In genomic region chrX:13647709-13648212, GRCh38 we compare ENCODE assay signal across 2 cellular contexts.
TF ChIP-seq lines count a peak whose summit lies in the region.

No MANE protein-coding gene starts in this region.

TF ChIP-seq in WTC11, 78 proteins besides CTCF, POLR2A, EP300 and RAD21 (continued from another document):
- no peak for TF ChIP-seq ZNF281 (CRISPR knock-in tag; IDR thresholded peaks at IDR 0.05)
- no peak for TF ChIP-seq ATF6 (CRISPR knock-in tag; IDR thresholded peaks at IDR 0.05)
- no peak for TF ChIP-seq TCF7 (CRISPR knock-in tag; IDR thresholded peaks at IDR 0.05; ENCODE audit: low read depth)
- TF ChIP-seq ELF4 (CRISPR knock-in tag; IDR thresholded peaks at IDR 0.05; ENCODE audit: low read depth): no peak
- TF ChIP-seq USF2 (CRISPR knock-in tag; IDR thresholded peaks at IDR 0.05): no peak
- no peak for TF ChIP-seq ZBTB43 (CRISPR knock-in tag; IDR thresholded peaks at IDR 0.05)

TF ChIP-seq in GM23338, 12 proteins besides CTCF, POLR2A, EP300 and RAD21 (continued from another document):
- TF ChIP-seq REST (IDR thresholded peaks at IDR 0.05; ENCODE audit: unreplicated experiment) (no peak), EZH2 (IDR thresholded peaks at IDR 0.05; ENCODE audit: low read depth, unreplicated experiment) (no peak), ETS1 (IDR thresholded peaks at IDR 0.05) (no peak), NANOG (IDR thresholded peaks at IDR 0.05; ENCODE audit: borderline replicate concordance) (no peak), ZNF331 (CRISPR knock-in tag; IDR thresholded peaks at IDR 0.05; ENCODE audit: low read depth) (no peak), STAT1 (IDR thresholded peaks at IDR 0.05; ENCODE audit: unreplicated experiment) (no peak)
